In the genomic region with DNA sequence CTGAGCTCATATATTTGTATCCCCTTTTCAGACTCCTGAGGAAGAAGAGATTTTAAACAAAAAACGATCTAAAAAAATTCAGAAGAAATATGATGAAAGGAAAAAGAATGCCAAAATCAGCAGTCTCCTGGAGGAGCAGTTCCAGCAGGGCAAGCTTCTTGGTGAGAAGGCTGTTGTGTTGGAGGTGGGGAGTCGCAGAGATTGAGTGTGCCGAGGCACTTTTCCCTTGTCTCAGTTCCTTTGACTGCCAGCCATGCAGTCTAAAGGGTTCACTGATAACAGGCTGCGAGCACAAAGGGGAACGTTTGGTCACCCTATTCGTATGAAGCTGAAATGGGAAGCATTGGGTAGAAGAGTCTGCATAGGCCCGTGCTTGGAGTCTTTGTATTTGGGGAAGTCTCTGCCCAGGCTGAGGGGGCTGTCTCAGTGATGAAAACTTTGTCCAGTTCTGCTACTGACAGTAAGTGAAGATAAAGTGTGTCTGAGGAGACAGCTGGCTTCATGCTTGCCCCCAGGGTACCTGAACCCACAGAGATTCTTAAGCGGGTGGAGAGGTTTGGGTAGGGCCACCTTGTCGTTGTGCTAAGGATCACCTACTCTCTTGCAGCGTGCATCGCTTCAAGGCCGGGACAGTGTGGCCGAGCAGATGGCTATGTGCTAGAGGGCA, we compare ENCODE assay signal across 11 cellular contexts. TPM values are rescaled to one million over a fixed set of nuclear protein-coding genes. Genes with fewer than 3 reads are reported as not detected.
A peak's percentile ranks its signal among the peaks of the same experiment; 100 is the strongest.
DNase-seq lines count a peak whose midpoint lies in the region; TF ChIP-seq lines count a peak whose summit lies in the region.
"Had no signal": no experiment of that assay in that cellular context is flagged by ENCODE, and none has a peak within 500 bp of the region (broad histone marks: within the 10 kb centered on the region; RNA-seq: fewer than 3 reads in every experiment).

No MANE protein-coding gene starts in this region.

- no peaks in the 10 kb centered on the region for H3K27me3 Mint-ChIP-seq in CD4-positive, alpha-beta memory T cell
- no peaks in the 10 kb centered on the region for H3K27me3 Mint-ChIP-seq in activated naive CD8-positive, alpha-beta T cell
- H3K27me3 Mint-ChIP-seq in mesothelial cell of epicardium (ENCODE audit: low read depth) = no peaks in the 10 kb centered on the region

- TF ChIP-seq POLR2A in testis (IDR thresholded peaks at IDR 0.05) = no peak

- no peaks in the 10 kb centered on the region for H3K9me3 ChIP-seq in CD4-positive, alpha-beta memory T cell (ENCODE audit: control insufficient read depth in 1 of 2, low read length in 2 of 2)
- H3K9me3 ChIP-seq in HUES64 (ENCODE audit: insufficient read depth, low read depth, low read length) (no peaks in the 10 kb centered on the region), testis (no peaks in the 10 kb centered on the region)

- H3K36me3 Mint-ChIP-seq in CD4-positive, alpha-beta memory T cell = peaks cover 25 to 62% of the 10 kb centered on the region in 2 donors
- peaks cover 29% of the 10 kb centered on the region for H3K36me3 Mint-ChIP-seq in activated naive CD8-positive, alpha-beta T cell
- H3K36me3 Mint-ChIP-seq in mesothelial cell of epicardium = peaks cover 32% of the 10 kb centered on the region

- POLR2A ChIA-PET in CD4-positive, alpha-beta memory T cell (lab: Charles Lee; ENCODE audit: partially characterized antibody) = interaction anchor here (1.3 to 5.4 kb wide), 7 partner anchors 8 to 233 kb away, joined by 3 to 126 read pairs (median 70); a partner anchor contains a TSS

- intact Hi-C loops in CD4-positive, alpha-beta memory T cell (cut with micrococcal nuclease) = no loop called here
- intact Hi-C loops in testis (cut with DNase I; ENCODE audit: low total_unique reads) = no loop called here

- H3K27me3 ChIP-seq in CD4-positive, alpha-beta memory T cell (ENCODE audit: insufficient read depth, low read length) = no peaks in the 10 kb centered on the region
- H3K27me3 ChIP-seq in HUES64 (ENCODE audit: insufficient read depth, low read length) (no peaks in the 10 kb centered on the region), testis (no peaks in the 10 kb centered on the region), H7 (ENCODE audit: control insufficient read depth, insufficient read depth, low read length) (no peaks in the 10 kb centered on the region)

- no peak overlapping the region for H3K4me3 ChIP-seq in CD4-positive, alpha-beta memory T cell (ENCODE audit: low read length in 2 of 2)
- H3K4me3 ChIP-seq in HUES64 (ENCODE audit: low read length) (peak overlapping the region; percentile 71), testis (no peak overlapping the region), H7 (ENCODE audit: insufficient read depth, low read depth, low read length) (no peak overlapping the region)

- 94% methylated on average over 13 of the region's 13 CpGs for WGBS in HUES64
- WGBS in testis, 2 donors = 66 to 74% methylated on average over 13 of the region's 13 CpGs

- H3K9ac ChIP-seq in HUES64 (ENCODE audit: low read depth, low read length) = peak overlapping the region; percentile 99

- H3K27ac Mint-ChIP-seq in CD4-positive, alpha-beta memory T cell = peak overlapping the region; percentile 20 to 98 (median 94)
- peak overlapping the region; percentile 100 for H3K27ac Mint-ChIP-seq in activated naive CD8-positive, alpha-beta T cell
- peak overlapping the region; percentile 87 for H3K27ac Mint-ChIP-seq in mesothelial cell of epicardium

- H3K4me1 Mint-ChIP-seq in CD4-positive, alpha-beta memory T cell = peaks cover 24 to 50% (median 34%) of the 10 kb centered on the region in 4 donors
- peaks cover 38% of the 10 kb centered on the region for H3K4me1 Mint-ChIP-seq in activated naive CD8-positive, alpha-beta T cell (ENCODE audit: low read depth)
- H3K4me1 Mint-ChIP-seq in mesothelial cell of epicardium = peaks cover 24% of the 10 kb centered on the region

- peaks cover 27% of the 10 kb centered on the region for H3K4me1 ChIP-seq in CD4-positive, alpha-beta memory T cell (ENCODE audit: insufficient read depth, low read length)
- H3K4me1 ChIP-seq in HUES64 (ENCODE audit: insufficient read depth, low read length) (0 out of 2 replicates have a peak, but pooled peaks cover 4% of the 10 kb centered on the region), testis (peaks cover 19% of the 10 kb centered on the region)

- H3K9me3 Mint-ChIP-seq in CD4-positive, alpha-beta memory T cell = no peaks in the 10 kb centered on the region
- no peaks in the 10 kb centered on the region for H3K9me3 Mint-ChIP-seq in activated naive CD8-positive, alpha-beta T cell (ENCODE audit: low read depth)
- no peaks in the 10 kb centered on the region for H3K9me3 Mint-ChIP-seq in mesothelial cell of epicardium

- TF ChIP-seq CTCF in mesothelial cell of epicardium (IDR thresholded peaks at IDR 0.05; ENCODE audit: unreplicated experiment) = no peak
- no peak for TF ChIP-seq CTCF in testis (IDR thresholded peaks at IDR 0.05)

- H3K4me3 Mint-ChIP-seq in CD4-positive, alpha-beta memory T cell = peak overlapping the region in 5 of 8 donors; percentile 20 to 98 (median 91)
- peak overlapping the region; percentile 96 for H3K4me3 Mint-ChIP-seq in activated naive CD8-positive, alpha-beta T cell
- H3K4me3 Mint-ChIP-seq in mesothelial cell of epicardium = peak overlapping the region; percentile 87

- CTCF ChIA-PET in CD4-positive, alpha-beta memory T cell (lab: Charles Lee; ENCODE audit: partially characterized antibody) = interaction anchor here (0.6 to 6.1 kb wide), 6 partner anchors 8 to 824 kb away, joined by 3 to 53 read pairs (median 6); a partner anchor contains a TSS

- peaks cover 30% of the 10 kb centered on the region for H3K36me3 ChIP-seq in CD4-positive, alpha-beta memory T cell (ENCODE audit: insufficient read depth, low read length)
- H3K36me3 ChIP-seq in HUES64 (ENCODE audit: insufficient read depth, low read length) (peaks cover 54% of the 10 kb centered on the region), testis (ENCODE audit: low read depth, missing control alignments) (no peaks in the 10 kb centered on the region), H7 (replicated peaks; ENCODE audit: control insufficient read depth, insufficient read depth, low read length) (peaks cover 28% of the 10 kb centered on the region)

- peak overlapping the region; percentile 78 for H3K27ac ChIP-seq in CD4-positive, alpha-beta memory T cell (ENCODE audit: low read depth, low read length)
- H3K27ac ChIP-seq in HUES64 (ENCODE audit: low read depth, low read length) = no peak overlapping the region; the same call in 1 of the 2 replicates
- H3K27ac ChIP-seq in testis = no peak overlapping the region

- no peak for DNase-seq in CD4-positive, alpha-beta memory T cell
- DNase-seq in mesothelial cell of epicardium (ENCODE audit: low spot score in 2 of 2, unreplicated experiment in 2 of 2) (no peak), islet precursor cell (no peak), testis (no peak), nucleus accumbens (lab: John Stamatoyannopoulos, UW) (no peak), H7 (no peak)
- DNase-seq: amygdala, head of caudate nucleus, SHP77 treated with DMSO at 0.1 percent for 48 hours had no signal

RNA-seq across cellular contexts. Expression of a gene that starts 2.8 kb away (rescaled TPM):
- 1,000 to 10,000 TPM; 2,728 to 2,811 TPM for total RNA-seq in CD4-positive, alpha-beta memory T cell
- 1,000 to 10,000 TPM in 1 of 2 donors, 100 to 1,000 TPM in 1; 778 to 1,323 TPM for polyA plus RNA-seq in CD4-positive, alpha-beta memory T cell
- 2,195 TPM for polyA plus RNA-seq in HUES64 (2013, experiment 1 of 2)
- polyA plus RNA-seq in HUES64 (2013, experiment 2 of 2) = 2,432 TPM
- total RNA-seq in mesothelial cell of epicardium = 2,191 to 2,296 TPM (median 2,278 TPM) in 3 replicates
- 100 to 1,000 TPM; 431 to 935 TPM for total RNA-seq in testis
- polyA plus RNA-seq in testis (ENCODE audit: insufficient read depth, low read depth, low replicate concordance) = 860 TPM
- 3,197 and 3,561 TPM in 2 replicates for total RNA-seq in H7 (2014; rRNA removed; shearing (Covaris generic))

RNA-seq across cellular contexts. Expression of a gene that starts 9.9 kb away (rescaled TPM):
- total RNA-seq in CD4-positive, alpha-beta memory T cell = 1 to 10 TPM; 1.2 to 1.6 TPM
- polyA plus RNA-seq in CD4-positive, alpha-beta memory T cell = under 1 TPM in 1 of 2 donors, not detected in 1; 0.20 TPM
- 0.55 TPM for polyA plus RNA-seq in HUES64 (2013, experiment 1 of 2)
- 0.70 TPM for polyA plus RNA-seq in HUES64 (2013, experiment 2 of 2)
- 1.4 to 1.7 TPM (median 1.4 TPM) in 3 replicates for total RNA-seq in mesothelial cell of epicardium
- 1 to 10 TPM; 1.1 to 1.7 TPM for total RNA-seq in testis
- polyA plus RNA-seq in testis (ENCODE audit: insufficient read depth, low read depth, low replicate concordance) = 0.79 TPM
- total RNA-seq in H7 (2014; rRNA removed; shearing (Covaris generic)) = 0.80 and 1.4 TPM in 2 replicates

RNA-seq across cellular contexts. Expression of a gene that starts 22.1 kb away (rescaled TPM):
- 100 to 1,000 TPM; 151 to 153 TPM for total RNA-seq in CD4-positive, alpha-beta memory T cell
- polyA plus RNA-seq in CD4-positive, alpha-beta memory T cell = 10 to 100 TPM; 37.3 to 43.7 TPM
- 7.2 TPM for polyA plus RNA-seq in HUES64 (2013, experiment 1 of 2)
- 4.8 TPM for polyA plus RNA-seq in HUES64 (2013, experiment 2 of 2)
- 24.7 to 27.5 TPM (median 27.4 TPM) in 3 replicates for total RNA-seq in mesothelial cell of epicardium
- total RNA-seq in testis = 10 to 100 TPM; 16.4 to 17.2 TPM
- polyA plus RNA-seq in testis (ENCODE audit: insufficient read depth, low read depth, low replicate concordance) = 7.2 TPM
- 4.9 and 10.1 TPM in 2 replicates for total RNA-seq in H7 (2014; rRNA removed; shearing (Covaris generic))

RNA-seq across cellular contexts. Expression of a gene that starts 29.0 kb away (rescaled TPM):
- under 1 TPM in 1 of 2 experiments, not detected in 1; 0.47 TPM for total RNA-seq in CD4-positive, alpha-beta memory T cell
- polyA plus RNA-seq in CD4-positive, alpha-beta memory T cell = 1 to 10 TPM; 1.0 to 1.6 TPM
- not detected for polyA plus RNA-seq in HUES64 (2013, experiment 1 of 2)
- polyA plus RNA-seq in HUES64 (2013, experiment 2 of 2) = not detected
- 0.31 to 0.72 TPM (median 0.47 TPM) in 3 replicates for total RNA-seq in mesothelial cell of epicardium
- total RNA-seq in testis = 1 to 10 TPM; 3.2 to 4.0 TPM
- 0.47 TPM for polyA plus RNA-seq in testis (ENCODE audit: insufficient read depth, low read depth, low replicate concordance)
- total RNA-seq in H7 (2014; rRNA removed; shearing (Covaris generic)) = 1.00 TPM in 1 of 2 replicates, not detected in the other

RNA-seq across cellular contexts. Expression of a gene that starts 30.2 kb away (rescaled TPM):
- total RNA-seq in CD4-positive, alpha-beta memory T cell = 10 to 100 TPM; 14.8 to 16.8 TPM
- polyA plus RNA-seq in CD4-positive, alpha-beta memory T cell = under 1 TPM; 0.25 to 0.26 TPM
- polyA plus RNA-seq in HUES64 (2013, experiment 1 of 2) = 0.60 TPM
- 0.63 TPM for polyA plus RNA-seq in HUES64 (2013, experiment 2 of 2)
- total RNA-seq in mesothelial cell of epicardium (33.6 to 43.7 TPM (median 38.3 TPM) in 3 replicates), testis (10 to 100 TPM; 10.2 to 14.1 TPM)
- polyA plus RNA-seq in testis (ENCODE audit: insufficient read depth, low read depth, low replicate concordance) = 5.4 TPM
- 0.78 and 1.4 TPM in 2 replicates for total RNA-seq in H7 (2014; rRNA removed; shearing (Covaris generic))
